Comparison of ENCODE assay signal across 12 cellular contexts in genomic region chr9:109467936-109468335, GRCh38. TPM values are rescaled to one million over a fixed set of nuclear protein-coding genes. Genes with fewer than 3 reads are reported as not detected.
DNase-seq lines count a peak whose midpoint lies in the region; ATAC-seq and TF ChIP-seq lines count a peak whose summit lies in the region.
"Had no signal": no experiment of that assay in that cellular context is flagged by ENCODE, and none has a peak within 500 bp of the region (broad histone marks: within the 10 kb centered on the region; RNA-seq: fewer than 3 reads in every experiment).

No MANE protein-coding gene starts in this region.

- TF ChIP-seq POLR2A in suprapubic skin (IDR thresholded peaks at IDR 0.05) = no peak

- H3K27ac ChIP-seq in caudate nucleus (ENCODE audit: low read depth, low read length) (peak overlapping the region; percentile 30), suprapubic skin (peak overlapping the region; percentile 40)

- peaks cover 3% of the 10 kb centered on the region for H3K27me3 ChIP-seq in suprapubic skin

- no peak for TF ChIP-seq EP300 in suprapubic skin (IDR thresholded peaks at IDR 0.05)

- ATAC-seq in activated T-cell treated with anti-CD3 and anti-CD28 coated beads, Interleukin-2, amount 50 U/mL, for 72 hours (replicated peaks in 1 of 2) = peak; percentile 57 to 68

- no peak for TF ChIP-seq CTCF in suprapubic skin (IDR thresholded peaks at IDR 0.05)

- H3K9me3 ChIP-seq in suprapubic skin = no peaks in the 10 kb centered on the region

- peak; percentile 9 to 14 for DNase-seq in activated T-cell treated with anti-CD3 and anti-CD28 coated beads, Interleukin-2, amount 50 U/mL, for 72 hours
- DNase-seq in activated T-cell treated with anti-CD3 and anti-CD28 coated beads, Interleukin-2, amount 50 U/mL, for 48 hours = no peak
- DNase-seq in NOMO-1 (lab: John Stamatoyannopoulos, UW; ENCODE audit: unreplicated experiment in 2 of 2) (peak; percentile 81 to 97), caudate nucleus (lab: John Stamatoyannopoulos, UW) (no peak), suprapubic skin (ENCODE audit: low spot score in 2 of 2) (no peak), NCI-H1092 treated with DMSO at 0.1 percent for 48 hours (lab: John Stamatoyannopoulos, UW) (no peak), cardiac septum (ENCODE audit: low spot score) (no peak), NCI-H446 treated with DMSO at 0.1 percent for 48 hours (lab: John Stamatoyannopoulos, UW) (no peak)
- DNase-seq: anterior cingulate cortex; stimulated activated CD4-positive, alpha-beta T cell treated with anti-CD3 and anti-CD28 coated beads, Interleukin-4, amount 100 ng/mL, for 24 hours; substantia nigra had no signal

- peaks cover 38% of the 10 kb centered on the region for H3K4me1 ChIP-seq in suprapubic skin

- no peak overlapping the region for H3K27ac Mint-ChIP-seq in activated T-cell treated with anti-CD3 and anti-CD28 coated beads, Interleukin-2, amount 50 U/mL, for 72 hours
- H3K27ac Mint-ChIP-seq: progenitor cell of endocrine pancreas had no signal

- H3K4me1 Mint-ChIP-seq in activated T-cell treated with anti-CD3 and anti-CD28 coated beads, Interleukin-2, amount 50 U/mL, for 72 hours (ENCODE audit: low read depth) = peaks cover 33% of the 10 kb centered on the region

- no peaks in the 10 kb centered on the region for H3K36me3 Mint-ChIP-seq in activated T-cell treated with anti-CD3 and anti-CD28 coated beads, Interleukin-2, amount 50 U/mL, for 72 hours (ENCODE audit: insufficient read depth in 2 of 2)

- peaks cover 32% of the 10 kb centered on the region for H3K27me3 Mint-ChIP-seq in activated T-cell treated with anti-CD3 and anti-CD28 coated beads, Interleukin-2, amount 50 U/mL, for 72 hours (ENCODE audit: low read depth)
- H3K27me3 Mint-ChIP-seq: progenitor cell of endocrine pancreas had no signal

- 50% methylated on average over 2 of the region's 2 CpGs for WGBS in suprapubic skin

- H3K36me3 ChIP-seq in suprapubic skin = no peaks in the 10 kb centered on the region

- no peak overlapping the region for H3K4me3 Mint-ChIP-seq in activated T-cell treated with anti-CD3 and anti-CD28 coated beads, Interleukin-2, amount 50 U/mL, for 72 hours

- no peaks in the 10 kb centered on the region for H3K9me3 Mint-ChIP-seq in activated T-cell treated with anti-CD3 and anti-CD28 coated beads, Interleukin-2, amount 50 U/mL, for 72 hours

- H3K4me3 ChIP-seq in suprapubic skin = no peak overlapping the region

- intact Hi-C loops in cardiac septum (cut with DNase I) = no loop called here

RNA-seq across cellular contexts. Expression of gene PTPN3, which starts 30.2 kb away (rescaled TPM):
- 1 to 10 TPM; 2.7 to 5.4 TPM for total RNA-seq in activated T-cell treated with anti-CD3 and anti-CD28 coated beads, Interleukin-2, amount 50 U/mL, for 72 hours
- total RNA-seq in suprapubic skin (10 to 100 TPM; 31.6 to 64.0 (median 38.7) TPM), cardiac septum (17.4 TPM)

Comparison
In these comparisons a context has a peak if more than half of its experiments do, and no peak if none do; other contexts are left out.
1. DNase-seq: peak in activated T-cell treated with anti-CD3 and anti-CD28 coated beads, Interleukin-2, amount 50 U/mL, for 72 hours (2 of 2) and NOMO-1 (2 of 2); none in activated T-cell treated with anti-CD3 and anti-CD28 coated beads, Interleukin-2, amount 50 U/mL, for 48 hours (0 of 2), caudate nucleus (0 of 61), suprapubic skin (0 of 2), NCI-H1092 treated with DMSO at 0.1 percent for 48 hours (single experiment), cardiac septum (single experiment) and NCI-H446 treated with DMSO at 0.1 percent for 48 hours (single experiment).